ENCODE assay signal across 8 cellular contexts in the genomic region with DNA sequence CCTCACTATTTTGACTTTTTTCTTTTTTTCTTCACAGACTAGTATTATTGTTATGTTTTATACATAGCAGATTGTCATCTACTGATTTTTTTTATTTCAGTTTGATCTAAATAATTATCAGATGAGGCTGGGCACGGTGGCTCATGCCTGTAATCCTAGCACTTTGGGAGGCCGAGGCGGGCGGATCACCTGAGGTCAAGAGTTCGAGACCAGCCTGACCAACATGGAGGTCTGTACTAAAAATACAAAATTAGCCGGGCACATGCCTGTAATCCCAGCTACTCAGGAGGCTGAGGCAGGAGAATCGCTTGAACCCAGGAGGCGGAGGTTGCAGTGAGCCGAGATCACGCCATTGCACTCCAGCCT.
DNase-seq lines count a peak whose midpoint lies in the region; ATAC-seq, FAIRE-seq and TF ChIP-seq lines count a peak whose summit lies in the region.
"Not testable (repeated sequence)": the region's sequence is repeated elsewhere in the genome, so short reads cannot be mapped to it uniquely, and the experiment has no call there.

No MANE protein-coding gene starts in this region.

- H3K4me3 Mint-ChIP-seq in activated T-helper 2 cell treated with anti-CD3 and anti-CD28 coated beads, Interferon-gamma antibody, Interleukin-2, Interleukin-4, amounts not matched to agents 10 μg/mL and 5 μg/mL and 100 μg/mL, durations not matched to agents 14 hours and 24 hours and 36 hours (ENCODE audit: low read depth), result not testable (repeated sequence)

- not testable (repeated sequence) for H3K27me3 ChIP-seq in HCT116 (ENCODE audit: insufficient read depth, low read length); SK-N-SH (ENCODE audit: insufficient read depth); brain microvascular endothelial cell (replicated peaks); right lobe of liver; osteoblast (ENCODE audit: insufficient read depth, low read length); subcutaneous abdominal adipose tissue (ENCODE audit: control insufficient read depth in 5 of 5, insufficient read depth in 4 of 5, low read length in 5 of 5)

- H3K4me1 Mint-ChIP-seq in activated T-helper 2 cell treated with anti-CD3 and anti-CD28 coated beads, Interferon-gamma antibody, Interleukin-2, Interleukin-4, amounts not matched to agents 10 μg/mL and 5 μg/mL and 100 μg/mL, durations not matched to agents 14 hours and 24 hours and 36 hours (ENCODE audit: low read depth), result peaks cover 36% of the 10 kb centered on the region

- peaks cover 67% of the 10 kb centered on the region for H3K4me1 ChIP-seq in A549
- peaks cover 67 to 73% of the 10 kb centered on the region in 2 experiments for H3K4me1 ChIP-seq in HCT116 (ENCODE audit: control insufficient read depth in 1 of 2, insufficient read depth in 2 of 2, low read length in 2 of 2)
- H3K4me1 ChIP-seq in SK-N-SH (ENCODE audit: control insufficient read depth in 1 of 2, insufficient read depth in 2 of 2, low read depth in 1 of 2, low read length in 1 of 2), result peaks cover 0 to 27% of the 10 kb centered on the region in 2 experiments; a peak in 2 of 4 replicates
- H3K4me1 ChIP-seq in right lobe of liver, result not testable (repeated sequence)
- peaks cover 28% of the 10 kb centered on the region for H3K4me1 ChIP-seq in osteoblast (ENCODE audit: insufficient read depth, low read length)
- H3K4me1 ChIP-seq in subcutaneous abdominal adipose tissue (ENCODE audit: control insufficient read depth in 5 of 5, insufficient read depth in 5 of 5, low read length in 5 of 5), result peaks cover 0 to 17% (median 7%) of the 10 kb centered on the region in 5 donors

- not testable (repeated sequence) for H4K20me1 ChIP-seq in HCT116 (ENCODE audit: insufficient read depth); SK-N-SH (ENCODE audit: insufficient read depth); osteoblast (ENCODE audit: insufficient read depth, low read length)

- not testable (repeated sequence) for H2AFZ ChIP-seq in HCT116 (ENCODE audit: low read depth, low read length, poor library complexity, severe bottlenecking); SK-N-SH (ENCODE audit: low read depth); osteoblast (ENCODE audit: low read length)

- peaks cover 61% of the 10 kb centered on the region for H3F3A ChIP-seq in SK-N-SH (replicated peaks; ENCODE audit: insufficient read depth)

- POLR2A ChIA-PET in A549 (lab: Yijun Ruan, JAX), result interaction anchor here (1.0 to 1.5 kb wide), 7 partner anchors 37 to 53 kb away, joined by 3 to 31 read pairs (median 13); no protein-coding TSS in a partner anchor
- POLR2A ChIA-PET in HCT116 (lab: Charles Lee); SK-N-SH (lab: Yijun Ruan, JAX): not testable (repeated sequence)

- not testable (repeated sequence) for TF ChIP-seq POLR2A in A549 (IDR thresholded peaks at IDR 0.05; ENCODE audit: low read length); HCT116 (IDR thresholded peaks at IDR 0.05; ENCODE audit: borderline replicate concordance, extremely low read depth, insufficient read depth, insufficient read length); right lobe of liver (IDR thresholded peaks at IDR 0.05)

- FAIRE-seq in A549 (lab: Jason Lieb, UNC), result not testable (repeated sequence)

- WGBS in A549 (ENCODE audit: missing lambda C conversion rate), result 70% methylated on average over 10 of the region's 10 CpGs
- 75% methylated on average over 10 of the region's 10 CpGs for WGBS in SK-N-SH (ENCODE audit: low lambda C conversion rate)
- whole genome bisulfite sequencing in right lobe of liver (ENCODE audit: insufficient coverage, low coverage, low lambda C conversion rate, missing lambda C conversion rate), result 100% methylated on average over 2 of the region's 10 CpGs

- TF ChIP-seq RAD21 in A549 (conservative IDR thresholded peaks at IDR 0.05 in 1 of 2, IDR thresholded peaks at IDR 0.05 in 1 of 2); HCT116 (IDR thresholded peaks at IDR 0.05; ENCODE audit: low read depth); SK-N-SH (IDR thresholded peaks at IDR 0.05; ENCODE audit: low read length): not testable (repeated sequence)

- not testable (repeated sequence) for H3K27me3 Mint-ChIP-seq in activated T-helper 2 cell treated with anti-CD3 and anti-CD28 coated beads, Interferon-gamma antibody, Interleukin-2, Interleukin-4, amounts not matched to agents 10 μg/mL and 5 μg/mL and 100 μg/mL, durations not matched to agents 14 hours and 24 hours and 36 hours (ENCODE audit: low read depth)

- not testable (repeated sequence) for TF ChIP-seq CTCF in A549 (IDR thresholded peaks at IDR 0.05); HCT116 (IDR thresholded peaks at IDR 0.05 in 2 of 3, conservative IDR thresholded peaks at IDR 0.05 in 1 of 3; ENCODE audit: borderline replicate concordance in 1 of 3, insufficient read depth in 1 of 3, low read depth in 2 of 3, low read length in 2 of 3); SK-N-SH (IDR thresholded peaks at IDR 0.05); brain microvascular endothelial cell (IDR thresholded peaks at IDR 0.05; ENCODE audit: low read depth, low read length, missing control alignments); right lobe of liver (IDR thresholded peaks at IDR 0.05); osteoblast (IDR thresholded peaks at IDR 0.05; ENCODE audit: extremely low read depth, low read depth, low read length)

- peaks cover 53% of the 10 kb centered on the region for H3K36me3 Mint-ChIP-seq in activated T-helper 2 cell treated with anti-CD3 and anti-CD28 coated beads, Interferon-gamma antibody, Interleukin-2, Interleukin-4, amounts not matched to agents 10 μg/mL and 5 μg/mL and 100 μg/mL, durations not matched to agents 14 hours and 24 hours and 36 hours (ENCODE audit: low read depth)

- in situ Hi-C loops in brain microvascular endothelial cell (cut with HindIII; ENCODE audit: low pct_ligation_motif_present, low sequenced_read_pairs), result not testable (repeated sequence)

- not testable (repeated sequence) for H3K36me3 ChIP-seq in HCT116 (ENCODE audit: control insufficient read depth in 1 of 2, insufficient read depth in 2 of 2, low read length in 2 of 2); brain microvascular endothelial cell (replicated peaks); right lobe of liver; osteoblast (ENCODE audit: insufficient read depth, low read length); subcutaneous abdominal adipose tissue (ENCODE audit: control insufficient read depth in 5 of 5, insufficient read depth in 5 of 5, low read length in 5 of 5)
- peaks cover 0 to 23% of the 10 kb centered on the region in 2 experiments for H3K36me3 ChIP-seq in SK-N-SH (replicated peaks in 1 of 2; ENCODE audit: control insufficient read depth in 1 of 2, insufficient read depth in 2 of 2, low read length in 1 of 2)

- not testable (repeated sequence) for H3K9me3 Mint-ChIP-seq in activated T-helper 2 cell treated with anti-CD3 and anti-CD28 coated beads, Interferon-gamma antibody, Interleukin-2, Interleukin-4, amounts not matched to agents 10 μg/mL and 5 μg/mL and 100 μg/mL, durations not matched to agents 14 hours and 24 hours and 36 hours

- not testable (repeated sequence) for H3K9ac ChIP-seq in HCT116 (ENCODE audit: low read length); subcutaneous abdominal adipose tissue (ENCODE audit: low read length in 5 of 5)
- peak overlapping the region; percentile 67; the same call in 1 of the 2 replicates for H3K9ac ChIP-seq in SK-N-SH

- not testable (repeated sequence) for ATAC-seq in A549, HCT116, right lobe of liver

- H3K27ac ChIP-seq in A549, result peak overlapping the region; percentile 94 to 98
- H3K27ac ChIP-seq in HCT116 (ENCODE audit: low read depth, low read length), result peak overlapping the region; percentile 46
- peak overlapping the region; percentile 48 to 99; a peak in 3 of 4 replicates for H3K27ac ChIP-seq in SK-N-SH (ENCODE audit: low read depth in 2 of 2, low read length in 1 of 2)
- H3K27ac ChIP-seq in brain microvascular endothelial cell, result peak overlapping the region; percentile 89
- H3K27ac ChIP-seq in right lobe of liver, result peak overlapping the region in 2 of 3 donors; percentile 6 to 20
- peak overlapping the region; percentile 94 for H3K27ac ChIP-seq in osteoblast (ENCODE audit: low read depth, low read length)
- H3K27ac ChIP-seq in subcutaneous abdominal adipose tissue (ENCODE audit: low read depth, low read length), result peak overlapping the region; percentile 44

- intact Hi-C loops in HCT116 (cut with micrococcal nuclease); activated T-helper 2 cell treated with anti-CD3 and anti-CD28 coated beads, Interferon-gamma antibody, Interleukin-2, Interleukin-4, amounts not matched to agents 10 μg/mL and 5 μg/mL and 100 μg/mL, durations not matched to agents 14 hours and 24 hours and 36 hours (cut with micrococcal nuclease); right lobe of liver (cut with DNase I): not testable (repeated sequence)

- H3K27ac Mint-ChIP-seq in activated T-helper 2 cell treated with anti-CD3 and anti-CD28 coated beads, Interferon-gamma antibody, Interleukin-2, Interleukin-4, amounts not matched to agents 10 μg/mL and 5 μg/mL and 100 μg/mL, durations not matched to agents 14 hours and 24 hours and 36 hours, result peak overlapping the region; percentile 68

- TF ChIP-seq EP300 in A549 (IDR thresholded peaks at IDR 0.05); SK-N-SH (IDR thresholded peaks at IDR 0.05; ENCODE audit: borderline replicate concordance in 1 of 2, low read depth in 1 of 2, low read length in 1 of 2): not testable (repeated sequence)

- not testable (repeated sequence) for BruUV-seq in HCT116 (replicated peaks; lab: Mats Ljungman, UMichigan)

- not testable (repeated sequence) for H3K9me2 ChIP-seq in HCT116 (ENCODE audit: insufficient read depth); SK-N-SH

- DNase-seq in A549 (ENCODE audit: low read depth in 1 of 2, low spot score in 1 of 2); HCT116 (ENCODE audit: low read depth, low spot score); SK-N-SH; activated T-helper 2 cell treated with anti-CD3 and anti-CD28 coated beads, Interferon-gamma antibody, Interleukin-2, Interleukin-4, amounts not matched to agents 10 μg/mL and 5 μg/mL and 100 μg/mL, durations not matched to agents 14 hours and 24 hours and 36 hours (ENCODE audit: low spot score); brain microvascular endothelial cell; right lobe of liver; osteoblast (ENCODE audit: insufficient read length, low spot score, missing footprints): not testable (repeated sequence)

- H3K4me3 ChIP-seq in A549; HCT116 (replicated peaks in 1 of 2; ENCODE audit: low read depth in 1 of 2, low read length in 2 of 2); SK-N-SH (ENCODE audit: low read depth in 2 of 2, low read length in 1 of 2); brain microvascular endothelial cell (ENCODE audit: low read depth, low read length); right lobe of liver; osteoblast (ENCODE audit: insufficient read depth, low read length); subcutaneous abdominal adipose tissue (ENCODE audit: low read depth in 1 of 5, low read length in 5 of 5): not testable (repeated sequence)

- not testable (repeated sequence) for H3K79me2 ChIP-seq in HCT116 (ENCODE audit: insufficient read depth, low read length)
- H3K79me2 ChIP-seq in SK-N-SH (ENCODE audit: insufficient read depth) (peaks cover 71% of the 10 kb centered on the region), osteoblast (ENCODE audit: insufficient read depth, low read length) (peaks cover 13% of the 10 kb centered on the region)

- CTCF ChIA-PET in A549 (lab: Yijun Ruan, JAX) (interaction anchor here (0.6 to 1.7 kb wide), 3 partner anchors 23 to 48 kb away, joined by 3 to 5 read pairs (median 3); no protein-coding TSS in a partner anchor), SK-N-SH (lab: Yijun Ruan, JAX) (interaction anchor here (1.3 kb wide), 1 partner anchor 67 kb away, joined by 5 read pairs; no protein-coding TSS in a partner anchor)
- CTCF ChIA-PET in HCT116 (lab: Charles Lee), result not testable (repeated sequence)

- H3K4me2 ChIP-seq in A549 (0 out of 3 replicates have a peak overlapping the region, but pooled peaks have one; percentile 9), HCT116 (ENCODE audit: low read length) (peak overlapping the region; percentile 8; the same call in 1 of the 2 replicates), SK-N-SH (0 out of 2 replicates have a peak overlapping the region, but pooled peaks have one; percentile 7), osteoblast (ENCODE audit: insufficient read depth, low read length) (peak overlapping the region; percentile 17)

- H3K9me3 ChIP-seq in A549; HCT116 (ENCODE audit: control insufficient read depth in 1 of 2, insufficient read depth in 1 of 2, low read depth in 1 of 2, low read length in 2 of 2); SK-N-SH; right lobe of liver; osteoblast (ENCODE audit: low read depth, low read length); subcutaneous abdominal adipose tissue (ENCODE audit: control insufficient read depth in 5 of 5, low read length in 5 of 5): not testable (repeated sequence)

- RAD21 ChIA-PET in HCT116 (lab: Charles Lee; ENCODE audit: low non-redundant PET in 1 of 2, low total read pairs in 2 of 2, uncharacterized antibody in 2 of 2, unreplicated experiment in 2 of 2), result interaction anchor here in 1 of 2 experiments (1.6 kb wide), 1 partner anchor 54 kb away, joined by 3 read pairs; no protein-coding TSS in a partner anchor

Comparison
In these comparisons a context has a peak if more than half of its experiments do, and no peak if none do; other contexts are left out.
1. H3K27ac ChIP-seq: peak in every context shown above with its lines; median percentile 96 in A549; 94 in osteoblast; 89 in brain microvascular endothelial cell; 74 in SK-N-SH; 46 in HCT116; 44 in subcutaneous abdominal adipose tissue; 13 in right lobe of liver.